In the genomic region with DNA sequence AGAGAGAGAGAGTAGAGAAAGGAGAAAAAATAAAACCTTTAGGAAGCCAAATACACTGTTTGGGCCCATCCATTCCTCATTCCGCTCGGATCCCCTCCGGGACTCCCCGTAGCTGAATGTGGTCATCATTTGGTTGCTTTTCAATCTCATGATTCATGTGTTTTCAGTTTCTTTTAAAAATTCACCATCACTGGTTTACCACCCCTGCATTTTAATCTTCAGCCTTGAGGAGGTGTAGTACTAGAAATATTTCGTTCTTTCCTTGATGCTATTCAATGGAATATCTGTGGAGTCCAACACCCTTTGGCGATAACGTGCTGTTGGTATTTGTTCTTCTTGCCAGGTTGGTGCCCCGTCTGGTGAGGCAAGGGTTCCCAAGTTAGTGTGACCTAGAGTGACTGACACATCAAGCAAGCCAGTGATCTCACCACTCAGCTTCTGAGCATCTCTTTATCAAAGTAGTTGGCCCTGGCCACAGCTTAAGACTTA, we compare ENCODE assay signal across 8 cellular contexts.
DNase-seq lines count a peak whose midpoint lies in the region; ATAC-seq and TF ChIP-seq lines count a peak whose summit lies in the region.

No MANE protein-coding gene starts in this region.

- H3K27me3 Mint-ChIP-seq in neural progenitor cell (ENCODE audit: insufficient read depth, low read depth) = peaks cover 5% of the 10 kb centered on the region

- H3K27ac ChIP-seq in heart left ventricle (peak overlapping the region; percentile 16 to 88 (median 46)), stomach (peak overlapping the region in 4 of 5 donors; percentile 52 to 83 (median 58)), neural progenitor cell (no peak overlapping the region)

- peaks cover 9% of the 10 kb centered on the region for H3K36me3 Mint-ChIP-seq in neural progenitor cell

- peaks cover 2% of the 10 kb centered on the region for H3K9me3 Mint-ChIP-seq in neural progenitor cell

- intact Hi-C loops in heart left ventricle (cut with DNase I) (no loop called here), stomach (cut with DNase I; ENCODE audit: low total_unique reads) (no loop called here)

- DNase-seq in activated CD4-positive, CD25-positive, alpha-beta regulatory T cell treated with anti-CD3 and anti-CD28 coated beads, Interleukin-2, amount 50 U/mL, for 72 hours = peak; percentile 43
- DNase-seq in heart left ventricle (peak in 1 of 5 donors; percentile 28), stomach (no peak), neural progenitor cell (ENCODE audit: low spot score) (no peak), NCI-H1105 (lab: John Stamatoyannopoulos, UW) (no peak), omental fat pad (ENCODE audit: low spot score) (no peak)

- ATAC-seq in GM18517 (IDR thresholded peaks at IDR 0.05; ENCODE audit: unreplicated experiment) = peak; percentile 41
- ATAC-seq in HG02798 (IDR thresholded peaks at IDR 0.05; ENCODE audit: poor library complexity, unreplicated experiment) = peak; percentile 43
- ATAC-seq in heart left ventricle = peak in 3 of 4 donors; percentile 49 to 82 (median 81)
- ATAC-seq in omental fat pad (ENCODE audit: low FRiP score) = no peak

- TF ChIP-seq POLR2A in heart left ventricle (IDR thresholded peaks at IDR 0.05) = no peak
- no peak for TF ChIP-seq POLR2A in stomach (IDR thresholded peaks at IDR 0.05)

- H3K36me3 ChIP-seq in heart left ventricle = peaks cover 0 to 10% (median 0%) of the 10 kb centered on the region in 9 donors
- no peaks in the 10 kb centered on the region for H3K36me3 ChIP-seq in stomach
- no peaks in the 10 kb centered on the region for H3K36me3 ChIP-seq in neural progenitor cell

- peaks cover 10% of the 10 kb centered on the region for H3K4me1 Mint-ChIP-seq in neural progenitor cell

- H3K27me3 ChIP-seq in heart left ventricle = no peaks in the 10 kb centered on the region
- no peaks in the 10 kb centered on the region for H3K27me3 ChIP-seq in stomach
- H3K27me3 ChIP-seq in neural progenitor cell = no peaks in the 10 kb centered on the region

- H3K9me3 ChIP-seq in heart left ventricle (no peaks in the 10 kb centered on the region), stomach (no peaks in the 10 kb centered on the region), neural progenitor cell (ENCODE audit: low read depth) (no peaks in the 10 kb centered on the region)

- no peak overlapping the region for H3K4me2 ChIP-seq in neural progenitor cell

- H3K4me1 ChIP-seq in heart left ventricle = peaks cover 0 to 53% (median 12%) of the 10 kb centered on the region in 12 donors
- H3K4me1 ChIP-seq in stomach = peaks cover 0 to 22% (median 4%) of the 10 kb centered on the region in 4 donors
- no peaks in the 10 kb centered on the region for H3K4me1 ChIP-seq in neural progenitor cell

- no peak overlapping the region for H3K27ac Mint-ChIP-seq in neural progenitor cell

- no peaks in the 10 kb centered on the region for H3F3A ChIP-seq in neural progenitor cell (ENCODE audit: low read depth)

- H3K79me2 ChIP-seq in neural progenitor cell (ENCODE audit: low read depth) = no peaks in the 10 kb centered on the region

- no peak for TF ChIP-seq EP300 in stomach (IDR thresholded peaks at IDR 0.05)

- no peak for TF ChIP-seq CTCF in heart left ventricle (IDR thresholded peaks at IDR 0.05)
- TF ChIP-seq CTCF in stomach (IDR thresholded peaks at IDR 0.05) = no peak
- no peak for TF ChIP-seq CTCF in neural progenitor cell (IDR thresholded peaks at IDR 0.05)
- no peak for TF ChIP-seq CTCF in omental fat pad (IDR thresholded peaks at IDR 0.05)

- 67 to 81% (median 71%) methylated on average over 8 of the region's 8 CpGs for WGBS in heart left ventricle, 4 donors
- 78 to 85% (median 80%) methylated on average over 8 of the region's 8 CpGs for WGBS in stomach, 5 donors

- H4K20me1 ChIP-seq in neural progenitor cell (ENCODE audit: low read depth) = no peaks in the 10 kb centered on the region

- peak overlapping the region in 5 of 12 donors; percentile 3 to 38 (median 33) for H3K4me3 ChIP-seq in heart left ventricle
- no peak overlapping the region for H3K4me3 ChIP-seq in stomach
- H3K4me3 ChIP-seq in neural progenitor cell = no peak overlapping the region

- H2AFZ ChIP-seq in neural progenitor cell (replicated peaks) = no peak overlapping the region

- H3K9ac ChIP-seq in neural progenitor cell = no peak overlapping the region

- no peak overlapping the region for H3K4me3 Mint-ChIP-seq in neural progenitor cell
